Comparison of ENCODE assay signal across 18 cellular contexts in the genomic region with DNA sequence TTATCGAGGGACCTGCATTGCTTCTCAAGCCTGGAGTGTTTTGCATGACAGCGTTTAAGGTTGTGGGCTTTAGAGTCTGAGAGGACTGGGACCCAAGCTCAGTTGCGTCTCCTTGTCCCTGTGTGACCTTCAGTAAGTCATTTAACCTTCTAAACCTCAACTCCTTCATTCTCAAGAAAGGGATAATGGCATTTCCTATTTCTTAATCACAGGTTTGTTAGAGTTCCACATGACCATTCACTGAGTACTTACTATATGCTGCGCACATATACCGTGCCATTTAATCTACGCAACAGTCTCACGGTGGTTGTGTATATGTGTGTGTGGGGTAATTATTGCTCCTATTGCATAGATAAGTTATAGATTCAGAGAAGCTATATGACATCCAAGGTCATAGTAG.
DNase-seq lines count a peak whose midpoint lies in the region; ATAC-seq and TF ChIP-seq lines count a peak whose summit lies in the region.
"Had no signal": no experiment of that assay in that cellular context is flagged by ENCODE, and none has a peak within 500 bp of the region (broad histone marks: within the 10 kb centered on the region; RNA-seq: fewer than 3 reads in every experiment).

No MANE protein-coding gene starts in this region.

- no peak overlapping the region for H3K4me3 ChIP-seq in IMR-90 (ENCODE audit: insufficient read depth, low read depth, low read length)
- H3K4me3 ChIP-seq: GM12878, GM23338 had no signal

- H3K18ac ChIP-seq in IMR-90 (ENCODE audit: low read depth, low read length), result no peak overlapping the region

- no peak overlapping the region for H3K23ac ChIP-seq in IMR-90 (ENCODE audit: low read depth, low read length)

- H3K27me3 ChIP-seq in IMR-90 (ENCODE audit: control insufficient read depth, insufficient read depth, low read length), result no peaks in the 10 kb centered on the region

- DNase-seq in natural killer cell treated with Interleukin-12 subunit alpha and Interleukin-12 subunit beta and Interleukin-15 and Interleukin-18, amount 100 ng/mL, for 72 hours (ENCODE audit: low spot score), result peak; percentile 5
- DNase-seq in natural killer cell, result no peak
- DNase-seq in IMR-90, result no peak
- DNase-seq in RWPE1 (ENCODE audit: low spot score), result no peak
- no peak for DNase-seq in nucleus accumbens (lab: John Stamatoyannopoulos, UW)
- no peak for DNase-seq in left ventricle myocardium superior
- DNase-seq: C1 segment of cervical spinal cord; CD4-positive, alpha-beta T cell; CD8-positive, alpha-beta memory T cell; DMS 273 treated with DMSO at 0.1 percent for 48 hours; DMS79; EL; GDM1 had no signal

- no peak overlapping the region for H4K91ac ChIP-seq in IMR-90 (ENCODE audit: insufficient read depth, low read depth, low read length)

- no peak overlapping the region for H2BK5ac ChIP-seq in IMR-90 (ENCODE audit: low read depth, low read length, poor library complexity, severe bottlenecking)

- peak overlapping the region; percentile 74 for H3K4ac ChIP-seq in IMR-90 (ENCODE audit: low read depth, low read length)

- BruUV-seq in IMR-90 (replicated peaks; lab: Mats Ljungman, UMichigan), result no TSS peak

- TF ChIP-seq RAD21 in IMR-90 (IDR thresholded peaks at IDR 0.05; ENCODE audit: low read length), result no peak

- peaks cover 7% of the 10 kb centered on the region; the same call in 1 of the 2 replicates for H3K9me1 ChIP-seq in IMR-90 (ENCODE audit: insufficient read depth, low read length)

- dilution Hi-C loops in IMR-90 (cut with HindIII; ENCODE audit: low sequenced_read_pairs, unreplicated experiment), result no loop called here

- H3K14ac ChIP-seq in IMR-90 (replicated peaks; ENCODE audit: low read depth, low read length), result peak overlapping the region; percentile 58

- ATAC-seq in natural killer cell treated with Interleukin-12 subunit alpha and Interleukin-12 subunit beta and Interleukin-15 and Interleukin-18, amount 100 ng/mL, for 72 hours, result no peak
- no peak for ATAC-seq in natural killer cell
- ATAC-seq in IMR-90 (ENCODE audit: low read depth), result no peak
- ATAC-seq in left ventricle myocardium superior, result no peak
- ATAC-seq: GM12878, GM23338, HCT116 had no signal

- no peaks in the 10 kb centered on the region for H3K36me3 Mint-ChIP-seq in natural killer cell treated with Interleukin-12 subunit alpha and Interleukin-12 subunit beta and Interleukin-15 and Interleukin-18, amount 100 ng/mL, for 72 hours
- H3K36me3 Mint-ChIP-seq in natural killer cell, result no peaks in the 10 kb centered on the region
- H3K36me3 Mint-ChIP-seq: CD8-positive, alpha-beta memory T cell had no signal

- no peaks in the 10 kb centered on the region for H3K27me3 Mint-ChIP-seq in natural killer cell treated with Interleukin-12 subunit alpha and Interleukin-12 subunit beta and Interleukin-15 and Interleukin-18, amount 100 ng/mL, for 72 hours
- no peaks in the 10 kb centered on the region for H3K27me3 Mint-ChIP-seq in natural killer cell (ENCODE audit: low read depth in 2 of 2)
- H3K27me3 Mint-ChIP-seq: CD4-positive, alpha-beta T cell; CD8-positive, alpha-beta memory T cell had no signal

- no peak for TF ChIP-seq POLR2A in IMR-90 (IDR thresholded peaks at IDR 0.05; ENCODE audit: low read depth, low read length)

- H2BK120ac ChIP-seq in IMR-90 (ENCODE audit: low read depth, low read length), result peak overlapping the region; percentile 72; the same call in 1 of the 2 replicates

- CTCF ChIA-PET in IMR-90 (lab: Yijun Ruan, JAX), result no interaction called here
- CTCF ChIA-PET in RWPE1 (lab: Yijun Ruan, JAX), result interaction anchor here (0.6 kb wide), 1 partner anchor 141 kb away, joined by 3 read pairs; no protein-coding TSS in a partner anchor

- no peaks in the 10 kb centered on the region for H3K9me3 Mint-ChIP-seq in natural killer cell treated with Interleukin-12 subunit alpha and Interleukin-12 subunit beta and Interleukin-15 and Interleukin-18, amount 100 ng/mL, for 72 hours
- H3K9me3 Mint-ChIP-seq in natural killer cell, result no peaks in the 10 kb centered on the region
- H3K9me3 Mint-ChIP-seq: CD4-positive, alpha-beta T cell; CD8-positive, alpha-beta memory T cell; GM23338; H9 had no signal

- H2AK5ac ChIP-seq in IMR-90 (ENCODE audit: low read depth, low read length), result peak overlapping the region; percentile 69; the same call in 1 of the 2 replicates

- H3K4me2 ChIP-seq in IMR-90 (ENCODE audit: low read depth, low read length), result no peak overlapping the region
- H3K4me2 ChIP-seq: GM23338 had no signal

- H3K56ac ChIP-seq in IMR-90 (ENCODE audit: extremely low read depth, insufficient read depth, low read length), result no peak overlapping the region

- no peak overlapping the region for H2AK9ac ChIP-seq in IMR-90 (replicated peaks; ENCODE audit: low read depth, low read length, poor library complexity)

- no peak overlapping the region for H4K5ac ChIP-seq in IMR-90 (ENCODE audit: low read depth, low read length)

- no CpG with 5 or more reads among the region's 7 CpGs for WGBS in IMR-90 (ENCODE audit: extremely low coverage in 2 of 2, insufficient read length in 1 of 2), 2 experiments

- H3K36me3 ChIP-seq in IMR-90 (ENCODE audit: control insufficient read depth, insufficient read depth, low read length), result no peaks in the 10 kb centered on the region

- H3K27ac ChIP-seq in IMR-90 (ENCODE audit: insufficient read depth, low read length) (no peak overlapping the region), VCaP (peak overlapping the region; percentile 72), RWPE1 (no peak overlapping the region)

- no peak overlapping the region for H3K9ac ChIP-seq in IMR-90 (ENCODE audit: low read depth, low read length)

- no peaks in the 10 kb centered on the region for H3K79me1 ChIP-seq in IMR-90 (ENCODE audit: low read depth in 1 of 2, low read length in 2 of 2)

- H3K27ac Mint-ChIP-seq in natural killer cell treated with Interleukin-12 subunit alpha and Interleukin-12 subunit beta and Interleukin-15 and Interleukin-18, amount 100 ng/mL, for 72 hours, result no peak overlapping the region
- H3K27ac Mint-ChIP-seq in natural killer cell, result no peak overlapping the region
- H3K27ac Mint-ChIP-seq: CD4-positive, alpha-beta T cell; CD8-positive, alpha-beta memory T cell; GM23338; H9 had no signal

- H3K4me3 Mint-ChIP-seq in natural killer cell treated with Interleukin-12 subunit alpha and Interleukin-12 subunit beta and Interleukin-15 and Interleukin-18, amount 100 ng/mL, for 72 hours, result no peak overlapping the region
- H3K4me3 Mint-ChIP-seq in natural killer cell, result no peak overlapping the region
- H3K4me3 Mint-ChIP-seq: CD4-positive, alpha-beta T cell; GM23338; H9 had no signal

- H2BK20ac ChIP-seq in IMR-90 (ENCODE audit: low read depth, low read length), result peak overlapping the region; percentile 83; the same call in 1 of the 2 replicates

- H3K4me1 Mint-ChIP-seq in natural killer cell treated with Interleukin-12 subunit alpha and Interleukin-12 subunit beta and Interleukin-15 and Interleukin-18, amount 100 ng/mL, for 72 hours (ENCODE audit: low read depth in 2 of 2), result no peaks in the 10 kb centered on the region
- H3K4me1 Mint-ChIP-seq in natural killer cell, result no peaks in the 10 kb centered on the region
- H3K4me1 Mint-ChIP-seq: GM23338 had no signal

- no peaks in the 10 kb centered on the region for H3K9me3 ChIP-seq in IMR-90 (ENCODE audit: control insufficient read depth, insufficient read depth, low read length)

- TF ChIP-seq CTCF in natural killer cell (IDR thresholded peaks at IDR 0.05), result no peak
- TF ChIP-seq CTCF in IMR-90 (conservative IDR thresholded peaks at IDR 0.05; ENCODE audit: low read depth, low read length), result no peak
- TF ChIP-seq CTCF in VCaP (conservative IDR thresholded peaks at IDR 0.05), result no peak
- TF ChIP-seq CTCF in RWPE1 (conservative IDR thresholded peaks at IDR 0.05; ENCODE audit: low read depth), result no peak

- POLR2A ChIA-PET in IMR-90 (lab: Charles Lee; ENCODE audit: unreplicated experiment), result interaction anchor here (0.6 kb wide), 1 partner anchor 291 kb away, joined by 4 read pairs; no protein-coding TSS in a partner anchor
- POLR2A ChIA-PET in RWPE1 (lab: Yijun Ruan, JAX; ENCODE audit: low non-redundant PET), result no interaction called here

- H2AFZ ChIP-seq in IMR-90 (replicated peaks; ENCODE audit: low read length, poor library complexity), result no peak overlapping the region
- H2AFZ ChIP-seq: GM23338 had no signal

- in situ Hi-C loops in IMR-90 (cut with MboI; ENCODE audit: low sequenced_read_pairs), result no loop called here

- H4K8ac ChIP-seq in IMR-90 (ENCODE audit: low read depth in 2 of 2, low read length in 2 of 2), result no peak overlapping the region

- intact Hi-C loops in natural killer cell (cut with micrococcal nuclease) (no loop called here), IMR-90 (cut with micrococcal nuclease) (no loop called here), left ventricle myocardium superior (cut with micrococcal nuclease) (no loop called here)

- peak overlapping the region; percentile 72; the same call in 2 of the 3 replicates for H2BK15ac ChIP-seq in IMR-90 (ENCODE audit: low read depth, low read length)

- no peaks in the 10 kb centered on the region for H3K4me1 ChIP-seq in IMR-90 (ENCODE audit: control insufficient read depth, insufficient read depth, low read length)

- no peaks in the 10 kb centered on the region for H4K20me1 ChIP-seq in IMR-90 (ENCODE audit: insufficient read depth, low read length)

TF ChIP-seq in IMR-90, 13 proteins besides CTCF, POLR2A, EP300 and RAD21:
- TF ChIP-seq, protein P1, sequence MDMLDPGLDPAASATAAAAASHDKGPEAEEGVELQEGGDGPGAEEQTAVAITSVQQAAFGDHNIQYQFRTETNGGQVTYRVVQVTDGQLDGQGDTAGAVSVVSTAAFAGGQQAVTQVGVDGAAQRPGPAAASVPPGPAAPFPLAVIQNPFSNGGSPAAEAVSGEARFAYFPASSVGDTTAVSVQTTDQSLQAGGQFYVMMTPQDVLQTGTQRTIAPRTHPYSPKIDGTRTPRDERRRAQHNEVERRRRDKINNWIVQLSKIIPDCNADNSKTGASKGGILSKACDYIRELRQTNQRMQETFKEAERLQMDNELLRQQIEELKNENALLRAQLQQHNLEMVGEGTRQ (IDR thresholded peaks at IDR 0.05; ENCODE audit: low read depth, low read length), result no peak
- TF ChIP-seq CEBPB (IDR thresholded peaks at IDR 0.05; ENCODE audit: low read depth, low read length), result peak; percentile 67; the same call in 1 of the 2 replicates
